17 cellular contexts compared by ENCODE assay signal in the genomic region with DNA sequence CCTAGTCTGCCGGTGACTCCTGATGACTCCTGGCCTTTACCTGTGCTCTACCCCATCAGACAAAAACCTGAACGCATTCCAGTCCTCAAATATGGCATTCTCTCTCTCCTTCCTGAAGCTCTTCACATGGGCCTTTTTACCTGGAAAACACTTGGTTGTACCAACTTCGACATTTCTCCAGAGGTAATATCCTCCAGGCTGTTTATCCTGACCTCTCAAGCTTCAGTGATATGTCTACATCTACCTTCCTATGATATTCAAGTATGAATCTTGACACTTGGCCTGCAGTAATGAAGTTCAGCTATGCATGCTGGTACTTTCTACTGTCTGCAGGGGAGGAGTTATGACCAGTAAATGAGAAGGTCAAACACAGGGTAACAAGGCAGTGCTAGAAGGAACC.
A peak's percentile ranks its signal among the peaks of the same experiment; 100 is the strongest.
DNase-seq lines count a peak whose midpoint lies in the region; ATAC-seq lines count a peak whose summit lies in the region.
"Had no signal": no experiment of that assay in that cellular context is flagged by ENCODE, and none has a peak within 500 bp of the region (broad histone marks: within the 10 kb centered on the region; RNA-seq: fewer than 3 reads in every experiment).

No MANE protein-coding gene starts in this region.

- no peak for ATAC-seq in stimulated activated naive CD8-positive, alpha-beta T cell treated with anti-CD3 and anti-CD28 coated beads, Interleukin-15, amount 100 ng/mL, for 72 hours
- ATAC-seq in stimulated activated naive CD8-positive, alpha-beta T cell treated with anti-CD3 and anti-CD28 coated beads, Interleukin-15, Interleukin-2, amounts not matched to agents 100 U/mL and 50 U/mL, for 24 hours = no peak
- ATAC-seq in central memory CD8-positive, alpha-beta T cell (replicated peaks; ENCODE audit: extremely low read depth, poor library complexity, severe bottlenecking) = no peak
- ATAC-seq in naive thymus-derived CD8-positive, alpha-beta T cell = no peak
- no peak for ATAC-seq in HG03432 (IDR thresholded peaks at IDR 0.05; ENCODE audit: unreplicated experiment)
- ATAC-seq: GM12878 had no signal

- H3K27ac Mint-ChIP-seq in stimulated activated naive CD8-positive, alpha-beta T cell treated with anti-CD3 and anti-CD28 coated beads, Interleukin-15, amount 100 ng/mL, for 72 hours = peak overlapping the region; percentile 16 to 37
- peak overlapping the region; percentile 94 for H3K27ac Mint-ChIP-seq in central memory CD8-positive, alpha-beta T cell (ENCODE audit: low read depth)
- peak overlapping the region in 6 of 10 donors; percentile 7 to 74 (median 44) for H3K27ac Mint-ChIP-seq in naive thymus-derived CD8-positive, alpha-beta T cell

- H3K9me3 Mint-ChIP-seq in stimulated activated naive CD8-positive, alpha-beta T cell treated with anti-CD3 and anti-CD28 coated beads, Interleukin-15, amount 100 ng/mL, for 72 hours = peaks cover 13 to 21% of the 10 kb centered on the region in 2 donors
- peaks cover 5% of the 10 kb centered on the region for H3K9me3 Mint-ChIP-seq in central memory CD8-positive, alpha-beta T cell
- peaks cover 0 to 12% (median 2%) of the 10 kb centered on the region in 9 donors for H3K9me3 Mint-ChIP-seq in naive thymus-derived CD8-positive, alpha-beta T cell

- no peak overlapping the region for H3K4me3 Mint-ChIP-seq in stimulated activated naive CD8-positive, alpha-beta T cell treated with anti-CD3 and anti-CD28 coated beads, Interleukin-15, amount 100 ng/mL, for 72 hours
- H3K4me3 Mint-ChIP-seq in central memory CD8-positive, alpha-beta T cell = no peak overlapping the region
- H3K4me3 Mint-ChIP-seq in naive thymus-derived CD8-positive, alpha-beta T cell = no peak overlapping the region

- H3K27me3 Mint-ChIP-seq in stimulated activated naive CD8-positive, alpha-beta T cell treated with anti-CD3 and anti-CD28 coated beads, Interleukin-15, amount 100 ng/mL, for 72 hours = no peaks in the 10 kb centered on the region
- no peaks in the 10 kb centered on the region for H3K27me3 Mint-ChIP-seq in central memory CD8-positive, alpha-beta T cell
- no peaks in the 10 kb centered on the region for H3K27me3 Mint-ChIP-seq in naive thymus-derived CD8-positive, alpha-beta T cell
- H3K27me3 Mint-ChIP-seq: CD4-positive, alpha-beta memory T cell had no signal

- no peak for DNase-seq in stimulated activated naive CD8-positive, alpha-beta T cell treated with anti-CD3 and anti-CD28 coated beads, Interleukin-15, amount 100 ng/mL, for 72 hours
- no peak for DNase-seq in stimulated activated naive CD8-positive, alpha-beta T cell treated with anti-CD3 and anti-CD28 coated beads, Interleukin-15, Interleukin-2, amounts not matched to agents 100 U/mL and 50 U/mL, for 24 hours
- DNase-seq in central memory CD8-positive, alpha-beta T cell (ENCODE audit: low spot score in 2 of 2) = no peak
- DNase-seq in naive thymus-derived CD8-positive, alpha-beta T cell = no peak
- no peak for DNase-seq in NCI-H2227 treated with DMSO at 0.1 percent for 48 hours (lab: John Stamatoyannopoulos, UW)
- no peak for DNase-seq in NCI-H187 treated with DMSO at 0.1 percent for 48 hours (lab: John Stamatoyannopoulos, UW)
- DNase-seq: CD4-positive, alpha-beta memory T cell; DND-41; H7; NCI-H1105; NCI-H146; NCI-H2029 treated with DMSO at 0.1 percent for 48 hours; NCI-H524 treated with DMSO at 0.1 percent for 48 hours; NCI-H82; SJCRH30 had no signal

- no peaks in the 10 kb centered on the region for H3K36me3 Mint-ChIP-seq in central memory CD8-positive, alpha-beta T cell (ENCODE audit: insufficient read depth)
- H3K36me3 Mint-ChIP-seq in naive thymus-derived CD8-positive, alpha-beta T cell = peaks cover 0 to 7% (median 2%) of the 10 kb centered on the region in 3 donors
- H3K36me3 Mint-ChIP-seq: CD4-positive, alpha-beta memory T cell had no signal

- POLR2A ChIA-PET in naive thymus-derived CD8-positive, alpha-beta T cell (lab: Charles Lee) = interaction anchor here (1.4 kb wide), 1 partner anchor 96 kb away, joined by 3 read pairs; no protein-coding TSS in a partner anchor

- H3K4me1 Mint-ChIP-seq in stimulated activated naive CD8-positive, alpha-beta T cell treated with anti-CD3 and anti-CD28 coated beads, Interleukin-15, amount 100 ng/mL, for 72 hours = peaks cover 49% of the 10 kb centered on the region
- peaks cover 62% of the 10 kb centered on the region for H3K4me1 Mint-ChIP-seq in central memory CD8-positive, alpha-beta T cell
- peaks cover 30 to 66% (median 49%) of the 10 kb centered on the region in 4 donors for H3K4me1 Mint-ChIP-seq in naive thymus-derived CD8-positive, alpha-beta T cell

Comparison
In these comparisons a context has a peak if more than half of its experiments do, and no peak if none do; other contexts are left out.
1. H3K27ac Mint-ChIP-seq: peak in every context shown above with its lines; median percentile 94 in central memory CD8-positive, alpha-beta T cell; 44 in naive thymus-derived CD8-positive, alpha-beta T cell; 26 in stimulated activated naive CD8-positive, alpha-beta T cell treated with anti-CD3 and anti-CD28 coated beads, Interleukin-15, amount 100 ng/mL, for 72 hours.